12 cellular contexts compared by ENCODE assay signal in the genomic region with DNA sequence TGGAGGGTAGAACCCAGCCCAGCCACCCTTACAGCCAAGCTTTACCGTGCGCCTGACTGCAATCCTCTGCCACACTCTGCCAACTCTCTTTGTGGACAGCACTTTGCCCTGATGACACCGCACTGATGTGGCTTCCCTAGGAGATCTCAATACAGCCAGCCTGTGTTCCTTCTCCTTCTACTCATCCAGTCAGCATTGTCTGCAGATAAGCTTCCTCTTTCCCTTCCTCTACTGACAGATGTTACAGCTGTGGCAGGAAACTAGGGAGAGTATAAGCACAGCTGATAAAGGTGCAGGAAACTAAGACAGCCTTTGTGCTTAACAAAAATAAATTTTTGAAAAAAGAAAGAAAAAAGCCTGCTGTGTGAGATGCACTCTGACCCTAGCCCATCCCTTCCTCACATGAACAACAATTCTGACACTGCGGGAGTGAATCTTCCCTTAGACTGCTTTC. TPM values are rescaled to one million over a fixed set of nuclear protein-coding genes. Genes with fewer than 3 reads are reported as not detected.
DNase-seq lines count a peak whose midpoint lies in the region; ATAC-seq, FAIRE-seq and TF ChIP-seq lines count a peak whose summit lies in the region.
"Had no signal": no experiment of that assay in that cellular context is flagged by ENCODE, and none has a peak within 500 bp of the region (broad histone marks: within the 10 kb centered on the region; RNA-seq: fewer than 3 reads in every experiment).

No MANE protein-coding gene starts in this region.

- no peak for TF ChIP-seq EP300 in sigmoid colon (IDR thresholded peaks at IDR 0.05)

- H3K4me3 ChIP-seq in liver (ENCODE audit: low read depth in 1 of 3, low read length in 3 of 3) (no peak overlapping the region), small intestine (ENCODE audit: low read depth in 1 of 2, low read length in 2 of 2) (no peak overlapping the region), sigmoid colon (no peak overlapping the region)

- peaks cover 0 to 3% (median 0%) of the 10 kb centered on the region in 3 donors for H3K27me3 Mint-ChIP-seq in CD14-positive monocyte (ENCODE audit: low read depth in 3 of 3)
- no peaks in the 10 kb centered on the region for H3K27me3 Mint-ChIP-seq in activated naive CD8-positive, alpha-beta T cell treated with anti-CD3 and anti-CD28 coated beads, Interleukin-2, amount 10 ng/mL, durations not matched to agents 7 days and 5 days
- H3K27me3 Mint-ChIP-seq: stimulated activated memory B cell treated with anti-CD40 and anti-IgM and Interleukin-4, amounts not matched to agents 10 μg/mL and 1 μg/mL and 100 μg/mL, for 72 hours had no signal

- H3K27ac Mint-ChIP-seq in CD14-positive monocyte: peak overlapping the region; percentile 56 to 89 (median 83)
- H3K27ac Mint-ChIP-seq in activated naive CD8-positive, alpha-beta T cell treated with anti-CD3 and anti-CD28 coated beads, Interleukin-2, amount 10 ng/mL, durations not matched to agents 7 days and 5 days: peak overlapping the region; percentile 34
- H3K27ac Mint-ChIP-seq: stimulated activated memory B cell treated with anti-CD40 and anti-IgM and Interleukin-4, amounts not matched to agents 10 μg/mL and 1 μg/mL and 100 μg/mL, for 72 hours had no signal

- peaks cover 23% of the 10 kb centered on the region for H3K4me1 Mint-ChIP-seq in CD14-positive monocyte
- peaks cover 5% of the 10 kb centered on the region for H3K4me1 Mint-ChIP-seq in activated naive CD8-positive, alpha-beta T cell treated with anti-CD3 and anti-CD28 coated beads, Interleukin-2, amount 10 ng/mL, durations not matched to agents 7 days and 5 days

- H3K36me3 ChIP-seq in liver (ENCODE audit: control insufficient read depth in 4 of 4, insufficient read depth in 3 of 4, low read depth in 1 of 4, low read length in 3 of 4): peaks cover 9 to 50% (median 31%) of the 10 kb centered on the region in 4 donors
- peaks cover 10 to 27% of the 10 kb centered on the region in 2 donors for H3K36me3 ChIP-seq in small intestine (ENCODE audit: control insufficient read depth in 2 of 2, insufficient read depth in 2 of 2, low read length in 2 of 2)
- H3K36me3 ChIP-seq in sigmoid colon: peaks cover 5 to 91% (median 42%) of the 10 kb centered on the region in 4 donors

- intact Hi-C loops in CD14-positive monocyte (cut with micrococcal nuclease) (loop anchor here in 1 of 2 donors (5.0 kb wide), 1 partner anchor 41 kb away; no protein-coding TSS in a partner anchor), sigmoid colon (cut with DNase I) (no loop called here)

- no peak overlapping the region for H3K4me3 Mint-ChIP-seq in CD14-positive monocyte
- no peak overlapping the region for H3K4me3 Mint-ChIP-seq in activated naive CD8-positive, alpha-beta T cell treated with anti-CD3 and anti-CD28 coated beads, Interleukin-2, amount 10 ng/mL, durations not matched to agents 7 days and 5 days
- H3K4me3 Mint-ChIP-seq: stimulated activated memory B cell treated with anti-CD40 and anti-IgM and Interleukin-4, amounts not matched to agents 10 μg/mL and 1 μg/mL and 100 μg/mL, for 72 hours had no signal

- H3K9ac ChIP-seq in liver (ENCODE audit: low read depth in 1 of 2, low read length in 2 of 2): no peak overlapping the region

- POLR2A ChIA-PET in activated naive CD8-positive, alpha-beta T cell treated with anti-CD3 and anti-CD28 coated beads, Interleukin-2, amount 10 ng/mL, durations not matched to agents 7 days and 5 days (lab: Charles Lee): no interaction called here

- no peak for FAIRE-seq in small intestine (lab: Jason Lieb, UNC)

- ATAC-seq in activated naive CD8-positive, alpha-beta T cell treated with anti-CD3 and anti-CD28 coated beads, Interleukin-2, amount 10 ng/mL, durations not matched to agents 7 days and 5 days (ENCODE audit: low read depth): no peak
- no peak for ATAC-seq in GM18505 (IDR thresholded peaks at IDR 0.05; ENCODE audit: unreplicated experiment)
- ATAC-seq: stimulated activated memory B cell treated with anti-CD40 and anti-IgM and Interleukin-4, amounts not matched to agents 10 μg/mL and 1 μg/mL and 100 μg/mL, for 72 hours had no signal

- H3K36me3 Mint-ChIP-seq in CD14-positive monocyte: peaks cover 57 to 86% of the 10 kb centered on the region in 2 donors
- H3K36me3 Mint-ChIP-seq in activated naive CD8-positive, alpha-beta T cell treated with anti-CD3 and anti-CD28 coated beads, Interleukin-2, amount 10 ng/mL, durations not matched to agents 7 days and 5 days: peaks cover 17% of the 10 kb centered on the region

- TF ChIP-seq POLR2A in GM18505 (IDR thresholded peaks at IDR 0.05; ENCODE audit: borderline replicate concordance, extremely low read depth, insufficient read depth, insufficient read length) (no peak), sigmoid colon (IDR thresholded peaks at IDR 0.05) (no peak)

- H3K27me3 ChIP-seq in liver (ENCODE audit: control insufficient read depth in 4 of 4, insufficient read depth in 4 of 4, low read length in 3 of 4) (no peaks in the 10 kb centered on the region), small intestine (ENCODE audit: control insufficient read depth in 2 of 2, insufficient read depth in 2 of 2, low read length in 2 of 2) (no peaks in the 10 kb centered on the region), sigmoid colon (no peaks in the 10 kb centered on the region)

- H3K4me1 ChIP-seq in liver (ENCODE audit: control insufficient read depth in 4 of 4, insufficient read depth in 4 of 4, low read length in 3 of 4): peaks cover 2 to 21% (median 14%) of the 10 kb centered on the region in 4 donors
- no peaks in the 10 kb centered on the region for H3K4me1 ChIP-seq in small intestine (ENCODE audit: control insufficient read depth in 2 of 2, insufficient read depth in 1 of 2, low read depth in 1 of 2, low read length in 1 of 2)
- peaks cover 0 to 12% (median 9%) of the 10 kb centered on the region in 4 donors for H3K4me1 ChIP-seq in sigmoid colon

- TF ChIP-seq CTCF in CD14-positive monocyte (IDR thresholded peaks at IDR 0.05) (no peak), liver (IDR thresholded peaks at IDR 0.05; ENCODE audit: low read depth, low read length, missing input control) (no peak), sigmoid colon (IDR thresholded peaks at IDR 0.05) (no peak)

- no peaks in the 10 kb centered on the region for H3K9me3 ChIP-seq in liver (ENCODE audit: control insufficient read depth in 4 of 4, low read length in 3 of 4)
- H3K9me3 ChIP-seq in small intestine (ENCODE audit: control insufficient read depth, low read depth): no peaks in the 10 kb centered on the region
- no peaks in the 10 kb centered on the region for H3K9me3 ChIP-seq in sigmoid colon

- peak; percentile 27 to 39 for TF ChIP-seq RAD21 in liver (IDR thresholded peaks at IDR 0.05)

- peak overlapping the region; percentile 16 to 66 for H3K27ac ChIP-seq in liver (ENCODE audit: low read depth in 1 of 2, low read length in 2 of 2)
- H3K27ac ChIP-seq in small intestine (ENCODE audit: low read depth in 1 of 2, low read length in 1 of 2): no peak overlapping the region
- H3K27ac ChIP-seq in sigmoid colon: peak overlapping the region in 1 of 4 donors; percentile 3

- H3K9me3 Mint-ChIP-seq in CD14-positive monocyte: no peaks in the 10 kb centered on the region
- H3K9me3 Mint-ChIP-seq in activated naive CD8-positive, alpha-beta T cell treated with anti-CD3 and anti-CD28 coated beads, Interleukin-2, amount 10 ng/mL, durations not matched to agents 7 days and 5 days: no peaks in the 10 kb centered on the region
- H3K9me3 Mint-ChIP-seq: stimulated activated memory B cell treated with anti-CD40 and anti-IgM and Interleukin-4, amounts not matched to agents 10 μg/mL and 1 μg/mL and 100 μg/mL, for 72 hours had no signal

- DNase-seq in CD14-positive monocyte (ENCODE audit: low spot score) (no peak), Kasumi-1 (lab: John Stamatoyannopoulos, UW) (peak; percentile 100), A172 (ENCODE audit: low spot score) (no peak), small intestine (no peak), sigmoid colon (no peak)
- no peak for DNase-seq in activated naive CD8-positive, alpha-beta T cell treated with anti-CD3 and anti-CD28 coated beads, Interleukin-2, amount 10 ng/mL, durations not matched to agents 7 days and 5 days
- DNase-seq: activated CD4-positive, alpha-beta T cell treated with anti-CD3 and anti-CD28 coated beads for 1 hour; DMS79; NCI-H1417 treated with DMSO at 0.1 percent for 48 hours had no signal

- WGBS in liver: 11% methylated on average over 4 of the region's 4 CpGs
- 76 to 80% (median 78%) methylated on average over 4 of the region's 4 CpGs for WGBS in small intestine, 3 donors
- WGBS in sigmoid colon, 2 donors: 61 to 79% methylated on average over 4 of the region's 4 CpGs

TF ChIP-seq in liver, 16 proteins besides CTCF, POLR2A, EP300 and RAD21 (continues in another document):
- TF ChIP-seq HNF4A (conservative IDR thresholded peaks at IDR 0.05): peak; percentile 63 to 70
- TF ChIP-seq, protein P1, sequence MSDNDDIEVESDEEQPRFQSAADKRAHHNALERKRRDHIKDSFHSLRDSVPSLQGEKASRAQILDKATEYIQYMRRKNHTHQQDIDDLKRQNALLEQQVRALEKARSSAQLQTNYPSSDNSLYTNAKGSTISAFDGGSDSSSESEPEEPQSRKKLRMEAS (IDR thresholded peaks at IDR 0.05): no peak
- TF ChIP-seq ATF3 (IDR thresholded peaks at IDR 0.05): no peak
- no peak for TF ChIP-seq FOXA2 (IDR thresholded peaks at IDR 0.05)
- no peak for TF ChIP-seq EGR1 (IDR thresholded peaks at IDR 0.05; ENCODE audit: low read depth in 2 of 2)
- peak; percentile 18 for TF ChIP-seq HNF4G (IDR thresholded peaks at IDR 0.05)
- TF ChIP-seq JUND (IDR thresholded peaks at IDR 0.05): peak in 1 of 2 donors; percentile 17

RNA-seq across cellular contexts. Expression of gene CEP68, which starts 25.0 kb away (rescaled TPM):
- 1 to 10 TPM; 2.5 to 2.8 TPM for polyA plus RNA-seq in CD14-positive monocyte
- 10 to 100 TPM; 20.9 to 22.8 TPM for total RNA-seq in activated naive CD8-positive, alpha-beta T cell treated with anti-CD3 and anti-CD28 coated beads, Interleukin-2, amount 10 ng/mL, durations not matched to agents 7 days and 5 days
- total RNA-seq in liver: 1 to 10 TPM; 2.5 to 5.8 TPM
- polyA plus RNA-seq in liver: 1 to 10 TPM; 2.1 to 5.8 TPM
- 6.0 and 10.0 TPM in 2 replicates for total RNA-seq in A172 (2014; rRNA removed; shearing (Covaris generic))
- 1 to 10 TPM in 2 of 3 donors, under 1 TPM in 1; 0.89 to 7.0 (median 2.4) TPM for polyA plus RNA-seq in small intestine
- total RNA-seq in sigmoid colon: 10 to 100 TPM; 24.4 to 32.1 (median 28.6) TPM
- 1 to 10 TPM; 1.6 to 6.9 (median 4.2) TPM for polyA plus RNA-seq in sigmoid colon

RNA-seq across cellular contexts. Expression of gene RAB1A, which starts 48.6 kb away (rescaled TPM):
- 100 to 1,000 TPM; 110 to 124 TPM for polyA plus RNA-seq in CD14-positive monocyte
- 10 to 100 TPM; 55.5 to 61.9 TPM for total RNA-seq in activated naive CD8-positive, alpha-beta T cell treated with anti-CD3 and anti-CD28 coated beads, Interleukin-2, amount 10 ng/mL, durations not matched to agents 7 days and 5 days
- 10 to 100 TPM; 52.8 to 70.3 TPM for total RNA-seq in liver
- 10 to 100 TPM; 85.3 to 89.7 TPM for polyA plus RNA-seq in liver
- 143 and 156 TPM in 2 replicates for total RNA-seq in A172 (2014; rRNA removed; shearing (Covaris generic))
- polyA plus RNA-seq in small intestine: 100 to 1,000 TPM; 144 to 182 (median 147) TPM
- total RNA-seq in sigmoid colon: 10 to 100 TPM; 61.9 to 88.1 (median 83.9) TPM
- 100 to 1,000 TPM; 125 to 209 (median 142) TPM for polyA plus RNA-seq in sigmoid colon

Comparison
In these comparisons a context has a peak if more than half of its experiments do, and no peak if none do; other contexts are left out.
1. DNase-seq: peak in Kasumi-1 (2 of 2); none in CD14-positive monocyte (single experiment), activated naive CD8-positive, alpha-beta T cell treated with anti-CD3 and anti-CD28 coated beads, Interleukin-2, amount 10 ng/mL, durations not matched to agents 7 days and 5 days (single experiment), A172 (single experiment), small intestine (single experiment) and sigmoid colon (single experiment).
2. H3K27ac ChIP-seq: peak in liver (2 of 2); none in small intestine (0 of 2).